Comparison of ENCODE assay signal across 1 cellular context in the genomic region with DNA sequence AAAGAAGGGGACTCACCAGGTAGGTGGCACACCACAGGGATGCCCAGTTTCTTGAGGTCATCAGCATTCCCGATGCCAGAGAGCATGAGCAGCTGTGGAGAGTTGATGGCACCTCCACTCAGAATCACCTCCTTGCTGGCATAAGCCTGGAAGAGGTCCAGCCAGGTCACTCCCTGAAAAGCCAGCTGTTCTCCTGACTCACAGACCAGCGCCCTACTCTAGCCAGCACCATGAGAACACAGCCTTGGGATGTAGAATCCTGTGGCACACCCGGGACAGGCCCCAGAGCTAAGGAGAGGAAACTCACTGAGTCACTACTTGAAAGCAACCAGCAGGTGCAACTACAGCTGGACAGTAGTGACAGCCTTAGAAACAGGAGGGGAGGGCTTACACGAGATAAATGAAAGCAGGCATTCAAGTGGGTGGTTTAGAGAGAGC.
TF ChIP-seq lines count a peak whose summit lies in the region.

No MANE protein-coding gene starts in this region.

TF ChIP-seq in GM12878, 131 proteins besides CTCF, POLR2A, EP300 and RAD21:
- TF ChIP-seq IKZF1 (conservative IDR thresholded peaks at IDR 0.05) (no peak; the same call in 1 of the 2 replicates), ASH2L (IDR thresholded peaks at IDR 0.05; ENCODE audit: borderline replicate concordance, low read depth) (no peak), RBBP5 (conservative IDR thresholded peaks at IDR 0.05) (no peak), CREM (IDR thresholded peaks at IDR 0.05; ENCODE audit: low read depth) (no peak), KAT2A (conservative IDR thresholded peaks at IDR 0.05; ENCODE audit: control insufficient read depth, low read depth, low read length) (no peak)
